8 cellular contexts compared by ENCODE assay signal in genomic region chr7:134315679-134316538, GRCh38. TPM values are rescaled to one million over a fixed set of nuclear protein-coding genes. Genes with fewer than 3 reads are reported as not detected.
DNase-seq lines count a peak whose midpoint lies in the region; ATAC-seq, FAIRE-seq and TF ChIP-seq lines count a peak whose summit lies in the region.

No MANE protein-coding gene starts in this region.

- H4K20me1 ChIP-seq in OCI-LY1 (ENCODE audit: insufficient read depth, low read length) = no peaks in the 10 kb centered on the region

- peak; percentile 43 for FAIRE-seq in GM12891 (lab: Jason Lieb, UNC)

- TF ChIP-seq POLR2A in GM12891 (IDR thresholded peaks at IDR 0.05; ENCODE audit: low read depth, low read length) (no peak), tibial nerve (IDR thresholded peaks at IDR 0.05) (no peak)

- POLR2A ChIA-PET in A673 (lab: Charles Lee; ENCODE audit: low non-redundant PET) = no interaction called here

- intact Hi-C loops in A673 (cut with micrococcal nuclease; ENCODE audit: unreplicated experiment) = no loop called here
- intact Hi-C loops in lower lobe of right lung (cut with DNase I) = no loop called here

- peak overlapping the region; percentile 32 for H2AFZ ChIP-seq in OCI-LY1 (ENCODE audit: low read length)

- TF ChIP-seq EP300 in tibial nerve (IDR thresholded peaks at IDR 0.05) = no peak

- no peak for TF ChIP-seq CTCF in A673 (conservative IDR thresholded peaks at IDR 0.05; ENCODE audit: low read depth, low read length)
- no peak for TF ChIP-seq CTCF in OCI-LY1 (IDR thresholded peaks at IDR 0.05; ENCODE audit: low read length)
- TF ChIP-seq CTCF in lower lobe of right lung (IDR thresholded peaks at IDR 0.05) = no peak
- no peak for TF ChIP-seq CTCF in tibial nerve (IDR thresholded peaks at IDR 0.05)

- peak overlapping the region; percentile 89 for H3K27ac ChIP-seq in A673 (ENCODE audit: low read depth, low read length, poor library complexity, severe bottlenecking)
- H3K27ac ChIP-seq in OCI-LY1 (ENCODE audit: low read depth, low read length, poor library complexity, severe bottlenecking) = peak overlapping the region; percentile 62
- H3K27ac ChIP-seq in lower lobe of right lung = peak overlapping the region; percentile 88
- H3K27ac ChIP-seq in tibial nerve = peak overlapping the region; percentile 40 to 79 (median 72)

- H3K36me3 ChIP-seq in A673 (ENCODE audit: insufficient read depth, low read length, poor library complexity, severe bottlenecking) (no peaks in the 10 kb centered on the region), OCI-LY1 (ENCODE audit: insufficient read depth, low read length) (peaks cover 16% of the 10 kb centered on the region), lower lobe of right lung (no peaks in the 10 kb centered on the region), tibial nerve (no peaks in the 10 kb centered on the region)

- H3K27me3 ChIP-seq in A673 (replicated peaks; ENCODE audit: insufficient read depth, low read depth, low read length, poor library complexity) (no peaks in the 10 kb centered on the region), OCI-LY1 (ENCODE audit: insufficient read depth, low read length) (no peaks in the 10 kb centered on the region), lower lobe of right lung (ENCODE audit: low read depth) (no peaks in the 10 kb centered on the region), tibial nerve (no peaks in the 10 kb centered on the region)

- no peaks in the 10 kb centered on the region for H3K9me3 ChIP-seq in A673 (ENCODE audit: low read depth, low read length, poor library complexity, severe bottlenecking)
- no peaks in the 10 kb centered on the region for H3K9me3 ChIP-seq in OCI-LY1 (ENCODE audit: low read length)
- no peaks in the 10 kb centered on the region for H3K9me3 ChIP-seq in lower lobe of right lung
- no peaks in the 10 kb centered on the region for H3K9me3 ChIP-seq in tibial nerve

- DNase-seq in A673 (ENCODE audit: low spot score) (peak; percentile 17), GM12891 (ENCODE audit: insufficient read length, low spot score) (no peak), cerebellum (ENCODE audit: low spot score) (peak; percentile 9), lower lobe of right lung (no peak), tibial nerve (ENCODE audit: low spot score in 2 of 2) (no peak)
- DNase-seq in stimulated activated CD4-positive, alpha-beta T cell treated with anti-CD3 and anti-CD28 coated beads, Interleukin-4, amount 100 ng/mL, for 24 hours = no peak

- CTCF ChIA-PET in A673 (lab: Charles Lee) = interaction anchor here (0.8 kb wide), 1 partner anchor 105 kb away, joined by 3 read pairs; no protein-coding TSS in a partner anchor

- no peaks in the 10 kb centered on the region for H3K4me1 ChIP-seq in A673 (ENCODE audit: insufficient read depth, low read length, poor library complexity, severe bottlenecking)
- peaks cover 22% of the 10 kb centered on the region for H3K4me1 ChIP-seq in OCI-LY1 (ENCODE audit: insufficient read depth, low read length, severe bottlenecking)
- H3K4me1 ChIP-seq in lower lobe of right lung = peaks cover 9% of the 10 kb centered on the region
- peaks cover 0 to 10% (median 7%) of the 10 kb centered on the region in 4 donors for H3K4me1 ChIP-seq in tibial nerve

- WGBS in tibial nerve, 2 donors = 19 to 20% methylated on average over 20 of the region's 20 CpGs

- TSS peak; percentile 41 for BruUV-seq in A673 (replicated peaks; lab: Mats Ljungman, UMichigan)

- H3K4me3 ChIP-seq in A673 (ENCODE audit: low read depth, low read length, poor library complexity, severe bottlenecking) (peak overlapping the region; percentile 98), OCI-LY1 (ENCODE audit: low read depth, low read length, poor library complexity, severe bottlenecking) (peak overlapping the region; percentile 85), lower lobe of right lung (peak overlapping the region; percentile 99), tibial nerve (peak overlapping the region; percentile 85 to 94 (median 93))

- H3K9ac ChIP-seq in OCI-LY1 (ENCODE audit: low read length) = peak overlapping the region; percentile 90

- H3K79me2 ChIP-seq in OCI-LY1 (ENCODE audit: insufficient read depth, low read length) = peaks cover 32% of the 10 kb centered on the region

- H3F3A ChIP-seq in OCI-LY1 (ENCODE audit: insufficient read depth, low read length) = no peaks in the 10 kb centered on the region

- ATAC-seq in lower lobe of right lung (peak in 1 of 2 donors; percentile 51), esophagus mucosa (no peak)

- peak overlapping the region; percentile 95 for H3K4me2 ChIP-seq in OCI-LY1 (ENCODE audit: low read length)

- H3K9me2 ChIP-seq in OCI-LY1 (ENCODE audit: low read depth, low read length) = no peaks in the 10 kb centered on the region

TF ChIP-seq in GM12891, 5 proteins besides CTCF, POLR2A, EP300 and RAD21:
- TF ChIP-seq POU2F2 (IDR thresholded peaks at IDR 0.05; ENCODE audit: low read depth, low read length) (no peak), SPI1 (IDR thresholded peaks at IDR 0.05; ENCODE audit: low read depth, low read length) (no peak), TAF1 (IDR thresholded peaks at IDR 0.05; ENCODE audit: low read depth, low read length) (no peak), PAX5 (IDR thresholded peaks at IDR 0.05; ENCODE audit: insufficient read depth, low read length, severe bottlenecking) (no peak), POLR2AphosphoS5 (IDR thresholded peaks at IDR 0.05; ENCODE audit: low read depth, low read length) (no peak)

RNA-seq across cellular contexts. Expression of gene SLC35B4, which starts 0.8 kb away (rescaled TPM):
- total RNA-seq in A673 (2021) (20.0 and 22.1 TPM in 2 replicates), cerebellum (24.3 TPM), lower lobe of right lung (12.2 TPM), tibial nerve (10 to 100 TPM in 3 of 4 donors, 1 to 10 TPM in 1; 9.0 to 13.7 (median 12.0) TPM), esophagus mucosa (7.2 TPM)
- polyA plus RNA-seq in GM12891 (2012; ENCODE audit: low read depth, missing spikeins) = 5.1 TPM

Comparison
In these comparisons a context has a peak if more than half of its experiments do, and no peak if none do; other contexts are left out.
1. DNase-seq: peak in A673 (single experiment) and cerebellum (single experiment); none in GM12891 (single experiment), lower lobe of right lung (single experiment), tibial nerve (0 of 2) and stimulated activated CD4-positive, alpha-beta T cell treated with anti-CD3 and anti-CD28 coated beads, Interleukin-4, amount 100 ng/mL, for 24 hours (single experiment).
2. Peak in every context shown above with its lines, with median percentiles within 50 percentile points of each other: H3K27ac ChIP-seq and H3K4me3 ChIP-seq.